In genomic region chr6:168341280-168341679, GRCh38 we compare ENCODE assay signal across 9 cellular contexts. TPM values are rescaled to one million over a fixed set of nuclear protein-coding genes. Genes with fewer than 3 reads are reported as not detected.
"Had no signal": no experiment of that assay in that cellular context is flagged by ENCODE, and none has a peak within 500 bp of the region (broad histone marks: within the 10 kb centered on the region; RNA-seq: fewer than 3 reads in every experiment).

No MANE protein-coding gene starts in this region.

- DNase-seq: GM23248, GOT3, H7, H9, HCEC 1CT, HFFc6 had no signal

- H3K4me3 ChIP-seq: GM23248, GM23338 had no signal

- ATAC-seq: GM23338, HCT116 had no signal

- H3K27ac ChIP-seq: GM23248 had no signal

- H3K9me3 Mint-ChIP-seq: GM23338, H9 had no signal

- H3K27ac Mint-ChIP-seq: GM23338, H9, HFFc6 had no signal

- H3K4me3 Mint-ChIP-seq: GM23338, H9, HFFc6 had no signal

RNA-seq across cellular contexts. Expression of gene DACT2, which starts 21.7 kb away (rescaled TPM):
- total RNA-seq: GM23248, H4, HFFc6 had no signal
